Comparison of ENCODE assay signal across 8 cellular contexts in genomic region chr10:98309366-98310355, GRCh38. TPM values are rescaled to one million over a fixed set of nuclear protein-coding genes. Genes with fewer than 3 reads are reported as not detected.
A peak's percentile ranks its signal among the peaks of the same experiment; 100 is the strongest.
DNase-seq lines count a peak whose midpoint lies in the region; ATAC-seq and TF ChIP-seq lines count a peak whose summit lies in the region.

No MANE protein-coding gene starts in this region.

- no peak overlapping the region for H3K4me3 Mint-ChIP-seq in activated CD8-positive, alpha-beta memory T cell treated with anti-CD3 and anti-CD28 coated beads, Interleukin-2, amount 10 ng/mL, durations not matched to agents 7 days and 5 days
- H3K4me3 Mint-ChIP-seq in WTC11 (peak overlapping the region; percentile 58), natural killer cell (peak overlapping the region; percentile 13)

- no peaks in the 10 kb centered on the region for H3K4me1 Mint-ChIP-seq in activated CD8-positive, alpha-beta memory T cell treated with anti-CD3 and anti-CD28 coated beads, Interleukin-2, amount 10 ng/mL, durations not matched to agents 7 days and 5 days
- peaks cover 17% of the 10 kb centered on the region for H3K4me1 Mint-ChIP-seq in WTC11
- peaks cover 5% of the 10 kb centered on the region in 2 donors for H3K4me1 Mint-ChIP-seq in natural killer cell

- H3K36me3 Mint-ChIP-seq in activated CD8-positive, alpha-beta memory T cell treated with anti-CD3 and anti-CD28 coated beads, Interleukin-2, amount 10 ng/mL, durations not matched to agents 7 days and 5 days: no peaks in the 10 kb centered on the region
- H3K36me3 Mint-ChIP-seq in WTC11 (no peaks in the 10 kb centered on the region), natural killer cell (no peaks in the 10 kb centered on the region)

- CTCF ChIA-PET in activated CD8-positive, alpha-beta memory T cell treated with anti-CD3 and anti-CD28 coated beads, Interleukin-2, amount 10 ng/mL, durations not matched to agents 7 days and 5 days (lab: Charles Lee): interaction anchor here (0.7 to 2.8 kb wide), 8 partner anchors 9 to 421 kb away, joined by 3 to 32 read pairs (median 3); no protein-coding TSS in a partner anchor
- CTCF ChIA-PET in WTC11 (lab: Charles Lee): interaction anchor here (0.6 to 3.4 kb wide), 69 partner anchors 8 to 967 kb away, joined by 3 to 204 read pairs (median 4); partner anchors contain the start of genes GOLGA7B, HPS1, LOXL4 and PYROXD2

- H3K9me3 Mint-ChIP-seq in activated CD8-positive, alpha-beta memory T cell treated with anti-CD3 and anti-CD28 coated beads, Interleukin-2, amount 10 ng/mL, durations not matched to agents 7 days and 5 days (ENCODE audit: low read depth): no peaks in the 10 kb centered on the region
- H3K9me3 Mint-ChIP-seq in WTC11: peaks cover 7% of the 10 kb centered on the region
- no peaks in the 10 kb centered on the region for H3K9me3 Mint-ChIP-seq in natural killer cell

- peaks cover 41% of the 10 kb centered on the region for H3K27me3 Mint-ChIP-seq in activated CD8-positive, alpha-beta memory T cell treated with anti-CD3 and anti-CD28 coated beads, Interleukin-2, amount 10 ng/mL, durations not matched to agents 7 days and 5 days
- H3K27me3 Mint-ChIP-seq in WTC11 (ENCODE audit: low read depth) (no peaks in the 10 kb centered on the region), natural killer cell (ENCODE audit: low read depth in 2 of 2) (peaks cover 16 to 27% of the 10 kb centered on the region in 2 donors)

- TF ChIP-seq CTCF in WTC11 (IDR thresholded peaks at IDR 0.05) (peak; percentile 43), fibroblast of villous mesenchyme (IDR thresholded peaks at IDR 0.05; ENCODE audit: insufficient read depth, low read depth, low read length) (peak; percentile 63), natural killer cell (IDR thresholded peaks at IDR 0.05) (peak; percentile 23)

- intact Hi-C loops in natural killer cell (cut with micrococcal nuclease): no loop called here

- H3K27ac Mint-ChIP-seq in activated CD8-positive, alpha-beta memory T cell treated with anti-CD3 and anti-CD28 coated beads, Interleukin-2, amount 10 ng/mL, durations not matched to agents 7 days and 5 days: no peak overlapping the region
- H3K27ac Mint-ChIP-seq in WTC11: peak overlapping the region; percentile 52; the same call in 1 of the 2 replicates
- H3K27ac Mint-ChIP-seq in natural killer cell: no peak overlapping the region

- POLR2A ChIA-PET in WTC11 (lab: Charles Lee): interaction anchor here (1.5 kb wide), 1 partner anchor 47 kb away, joined by 3 read pairs; no protein-coding TSS in a partner anchor

- DNase-seq in activated CD8-positive, alpha-beta memory T cell treated with anti-CD3 and anti-CD28 coated beads, Interleukin-2, amount 10 ng/mL, durations not matched to agents 7 days and 5 days: no peak
- no peak for DNase-seq in activated CD8-positive, alpha-beta memory T cell treated with anti-CD3 and anti-CD28 coated beads, Interleukin-2, amount 50 U/mL, for 4 hours
- DNase-seq in NCI-H146 (lab: John Stamatoyannopoulos, UW) (peak; percentile 80), WTC11 (ENCODE audit: low spot score) (peak; percentile 81), fibroblast of villous mesenchyme (ENCODE audit: low read depth) (peak; percentile 83), natural killer cell (no peak), OCI-M2 (lab: John Stamatoyannopoulos, UW; ENCODE audit: unreplicated experiment) (no peak)

- H3K4me3 ChIP-seq in fibroblast of villous mesenchyme (ENCODE audit: low read depth, low read length): peak overlapping the region; percentile 39

- peak; percentile 45 for ATAC-seq in activated CD8-positive, alpha-beta memory T cell treated with anti-CD3 and anti-CD28 coated beads, Interleukin-2, amount 10 ng/mL, durations not matched to agents 7 days and 5 days
- peak; percentile 92 for ATAC-seq in WTC11
- ATAC-seq in natural killer cell: peak in 1 of 3 donors; percentile 63
- no peak for ATAC-seq in HG02623 (IDR thresholded peaks at IDR 0.05; ENCODE audit: unreplicated experiment)

TF ChIP-seq in WTC11, 78 proteins besides CTCF, POLR2A, EP300 and RAD21:
- 0 out of 2 replicates have a peak, but pooled peaks have one; percentile 75 for TF ChIP-seq ZNF232 (CRISPR knock-in tag; IDR thresholded peaks at IDR 0.05)
- TF ChIP-seq SMAD3 (CRISPR knock-in tag; IDR thresholded peaks at IDR 0.05; ENCODE audit: borderline replicate concordance): 0 out of 2 replicates have a peak, but pooled peaks have one; percentile 67
- TF ChIP-seq NR3C1 (CRISPR knock-in tag; conservative IDR thresholded peaks at IDR 0.05; ENCODE audit: low read depth): no peak
- peak; percentile 82 for TF ChIP-seq USF2 (CRISPR knock-in tag; IDR thresholded peaks at IDR 0.05)
- TF ChIP-seq FOXP1 (CRISPR knock-in tag; IDR thresholded peaks at IDR 0.05; ENCODE audit: borderline replicate concordance): no peak
- TF ChIP-seq ZNF138 (CRISPR knock-in tag; conservative IDR thresholded peaks at IDR 0.05): 0 out of 2 replicates have a peak, but pooled peaks have one; percentile 47
- no peak for TF ChIP-seq FOXJ3 (CRISPR knock-in tag; IDR thresholded peaks at IDR 0.05; ENCODE audit: borderline replicate concordance)
- TF ChIP-seq ETV6 (CRISPR knock-in tag; IDR thresholded peaks at IDR 0.05): no peak
- no peak for TF ChIP-seq E2F1 (CRISPR knock-in tag; IDR thresholded peaks at IDR 0.05)
- TF ChIP-seq ZNF423 (CRISPR knock-in tag; IDR thresholded peaks at IDR 0.05): no peak
- TF ChIP-seq HMGA2 (CRISPR knock-in tag; IDR thresholded peaks at IDR 0.05): no peak
- TF ChIP-seq ARID4B (CRISPR knock-in tag; IDR thresholded peaks at IDR 0.05; ENCODE audit: borderline replicate concordance): 0 out of 2 replicates have a peak, but pooled peaks have one; percentile 32
- TF ChIP-seq USF1 (CRISPR knock-in tag; IDR thresholded peaks at IDR 0.05): peak; percentile 72; the same call in 1 of the 2 replicates
- TF ChIP-seq, protein P1, sequence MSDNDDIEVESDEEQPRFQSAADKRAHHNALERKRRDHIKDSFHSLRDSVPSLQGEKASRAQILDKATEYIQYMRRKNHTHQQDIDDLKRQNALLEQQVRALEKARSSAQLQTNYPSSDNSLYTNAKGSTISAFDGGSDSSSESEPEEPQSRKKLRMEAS (CRISPR knock-in tag; IDR thresholded peaks at IDR 0.05): peak; percentile 77
- peak; percentile 31; the same call in 1 of the 2 replicates for TF ChIP-seq ZBTB21 (CRISPR knock-in tag; IDR thresholded peaks at IDR 0.05; ENCODE audit: borderline replicate concordance)

RNA-seq across cellular contexts. Expression of gene LOXL4, which starts 41.7 kb away (rescaled TPM):
- not detected for total RNA-seq in activated CD8-positive, alpha-beta memory T cell treated with anti-CD3 and anti-CD28 coated beads, Interleukin-2, amount 10 ng/mL, durations not matched to agents 7 days and 5 days
- total RNA-seq in WTC11 (2021) (0.07 to 0.35 TPM (median 0.21 TPM) in 3 replicates), fibroblast of villous mesenchyme (67.8 and 68.3 TPM in 2 replicates), natural killer cell (under 1 TPM in 1 of 3 donors, not detected in 2; 0.23 TPM)

Comparison
In these comparisons a context has a peak if more than half of its experiments do, and no peak if none do; other contexts are left out.
1. DNase-seq: peak in NCI-H146 (single experiment), WTC11 (single experiment) and fibroblast of villous mesenchyme (single experiment); none in activated CD8-positive, alpha-beta memory T cell treated with anti-CD3 and anti-CD28 coated beads, Interleukin-2, amount 10 ng/mL, durations not matched to agents 7 days and 5 days (single experiment), activated CD8-positive, alpha-beta memory T cell treated with anti-CD3 and anti-CD28 coated beads, Interleukin-2, amount 50 U/mL, for 4 hours (single experiment), natural killer cell (single experiment) and OCI-M2 (single experiment).
2. RNA of gene LOXL4, which starts 41.7 kb away (total RNA-seq): 67.8 to 68.3 TPM in fibroblast of villous mesenchyme; 0.07 to 0.35 TPM in WTC11, 0.23 TPM in natural killer cell and not detected in activated CD8-positive, alpha-beta memory T cell treated with anti-CD3 and anti-CD28 coated beads, Interleukin-2, amount 10 ng/mL, durations not matched to agents 7 days and 5 days; every median in the first group is over 10 times any median in the second.
3. Peak in every context shown above with its lines, with median percentiles within 50 percentile points of each other: CTCF ChIP-seq.